25 cellular contexts compared by ENCODE assay signal in genomic region chr14:68335312-68335711, GRCh38.
DNase-seq lines count a peak whose midpoint lies in the region; ATAC-seq, FAIRE-seq and TF ChIP-seq lines count a peak whose summit lies in the region.
"Had no signal": no experiment of that assay in that cellular context is flagged by ENCODE, and none has a peak within 500 bp of the region (broad histone marks: within the 10 kb centered on the region; RNA-seq: fewer than 3 reads in every experiment).

No MANE protein-coding gene starts in this region.

- H3K4me2 ChIP-seq in trophoblast cell (ENCODE audit: low read length): no peak overlapping the region
- no peak overlapping the region for H3K4me2 ChIP-seq in smooth muscle cell
- H3K4me2 ChIP-seq: BLaER1 had no signal

- no peak overlapping the region for H2BK120ac ChIP-seq in trophoblast cell (ENCODE audit: insufficient read depth, low read length, poor library complexity)

- H3K79me2 ChIP-seq in trophoblast cell (ENCODE audit: control insufficient read depth, insufficient read depth, low read length, poor library complexity) (no peaks in the 10 kb centered on the region), smooth muscle cell (ENCODE audit: low read depth) (no peaks in the 10 kb centered on the region)

- intact Hi-C loops in activated B cell treated with CpG ODN at 0.5 μM for 24 hours (cut with micrococcal nuclease): no loop called here

- H3K4ac ChIP-seq in trophoblast cell (ENCODE audit: low read depth, low read length): no peak overlapping the region

- H3K9me3 ChIP-seq in trophoblast cell (ENCODE audit: insufficient read depth, low read depth, low read length) (no peaks in the 10 kb centered on the region), smooth muscle cell (replicated peaks; ENCODE audit: low read depth) (no peaks in the 10 kb centered on the region)

- H2AFZ ChIP-seq in trophoblast cell (ENCODE audit: insufficient read depth, low read length, poor library complexity) (no peak overlapping the region), smooth muscle cell (ENCODE audit: low read depth) (no peak overlapping the region)
- H2AFZ ChIP-seq: GM23248 had no signal

- H3K27me3 ChIP-seq in trophoblast cell (ENCODE audit: insufficient read depth, low read length) (no peaks in the 10 kb centered on the region), smooth muscle cell (ENCODE audit: low read depth) (no peaks in the 10 kb centered on the region)
- H3K27me3 ChIP-seq: BLaER1 had no signal

- no peak for TF ChIP-seq POLR2A in GM12892 (IDR thresholded peaks at IDR 0.05; ENCODE audit: low read depth, low read length)

- peak; percentile 57 for ATAC-seq in GM21786 (IDR thresholded peaks at IDR 0.05; ENCODE audit: unreplicated experiment)
- no peak for ATAC-seq in activated B cell treated with CpG ODN at 0.5 μM for 24 hours (ENCODE audit: low read depth)
- ATAC-seq in GM21360 (IDR thresholded peaks at IDR 0.05; ENCODE audit: unreplicated experiment): no peak
- no peak for ATAC-seq in HG02623 (IDR thresholded peaks at IDR 0.05; ENCODE audit: unreplicated experiment)
- ATAC-seq: PC-3 had no signal

- CTCF ChIA-PET in activated B cell treated with CpG ODN at 0.5 μM for 24 hours (lab: Charles Lee): interaction anchor here (1.2 kb wide), 1 partner anchor 87 kb away, joined by 4 read pairs; no protein-coding TSS in a partner anchor

- FAIRE-seq in GM12892 (lab: Jason Lieb, UNC): peak; percentile 70

- H3K27ac Mint-ChIP-seq in activated B cell treated with CpG ODN at 0.5 μM for 24 hours: peak overlapping the region; percentile 51
- H3K27ac Mint-ChIP-seq: CD4-positive, alpha-beta T cell; T-helper 1 cell treated with Interleukin-12 subunit alpha and Interleukin-12 subunit beta and Interleukin-4 antibody, amounts not matched to agents 30 μg/mL and 1 μg/mL, for 36 hours had no signal

- H3K4me3 Mint-ChIP-seq in activated B cell treated with CpG ODN at 0.5 μM for 24 hours: no peak overlapping the region
- H3K4me3 Mint-ChIP-seq: CD4-positive, alpha-beta T cell; T-helper 1 cell treated with Interleukin-12 subunit alpha and Interleukin-12 subunit beta and Interleukin-4 antibody, amounts not matched to agents 30 μg/mL and 1 μg/mL, for 36 hours had no signal

- H2AK5ac ChIP-seq in trophoblast cell (ENCODE audit: low read length): no peak overlapping the region

- H3K9ac ChIP-seq in trophoblast cell (ENCODE audit: low read length) (no peak overlapping the region), smooth muscle cell (ENCODE audit: low read depth) (no peak overlapping the region)
- H3K9ac ChIP-seq: BLaER1, GM23248 had no signal

- peaks cover 72% of the 10 kb centered on the region for H3K4me1 Mint-ChIP-seq in activated B cell treated with CpG ODN at 0.5 μM for 24 hours

- H3K9me3 Mint-ChIP-seq in activated B cell treated with CpG ODN at 0.5 μM for 24 hours: no peaks in the 10 kb centered on the region
- H3K9me3 Mint-ChIP-seq: CD4-positive, alpha-beta T cell; T-helper 1 cell treated with Interleukin-12 subunit alpha and Interleukin-12 subunit beta and Interleukin-4 antibody, amounts not matched to agents 30 μg/mL and 1 μg/mL, for 36 hours had no signal

- H4K8ac ChIP-seq in trophoblast cell (ENCODE audit: low read depth, low read length): no peak overlapping the region

- H3K4me3 ChIP-seq in trophoblast cell (ENCODE audit: low read depth, low read length): no peak overlapping the region
- H3K4me3 ChIP-seq in smooth muscle cell: no peak overlapping the region
- H3K4me3 ChIP-seq: BLaER1, GM23248 had no signal

- H3K18ac ChIP-seq in trophoblast cell (ENCODE audit: low read length): no peak overlapping the region

- no peak overlapping the region for H3K23ac ChIP-seq in trophoblast cell (ENCODE audit: low read length)

- H4K12ac ChIP-seq in trophoblast cell (ENCODE audit: low read depth, low read length): no peak overlapping the region

- no peaks in the 10 kb centered on the region for H4K20me1 ChIP-seq in smooth muscle cell (ENCODE audit: low read depth)
- H4K20me1 ChIP-seq: BLaER1 had no signal

- POLR2A ChIA-PET in activated B cell treated with CpG ODN at 0.5 μM for 24 hours (lab: Charles Lee): interaction anchor here (0.5 to 1.7 kb wide), 9 partner anchors 10 to 460 kb away, joined by 3 to 8 read pairs (median 4); partner anchors contain the start of gene ZFP36L1

- H3K36me3 Mint-ChIP-seq in activated B cell treated with CpG ODN at 0.5 μM for 24 hours (ENCODE audit: low read depth): no peaks in the 10 kb centered on the region

- no peaks in the 10 kb centered on the region for H3K27me3 Mint-ChIP-seq in activated B cell treated with CpG ODN at 0.5 μM for 24 hours
- H3K27me3 Mint-ChIP-seq: CD4-positive, alpha-beta T cell had no signal

- peak overlapping the region; percentile 33 for H3K27ac ChIP-seq in trophoblast cell (ENCODE audit: low read depth, low read length)
- no peak overlapping the region for H3K27ac ChIP-seq in smooth muscle cell (ENCODE audit: low read depth)
- H3K27ac ChIP-seq: BLaER1, GM23248, HL-60 had no signal

- H2BK12ac ChIP-seq in trophoblast cell (ENCODE audit: low read length): no peak overlapping the region

- H2BK5ac ChIP-seq in trophoblast cell (ENCODE audit: low read depth, low read length, poor library complexity): no peak overlapping the region

- TF ChIP-seq CTCF in activated B cell treated with CpG ODN at 0.5 μM for 24 hours (IDR thresholded peaks at IDR 0.05): no peak
- no peak for TF ChIP-seq CTCF in smooth muscle cell (IDR thresholded peaks at IDR 0.05; ENCODE audit: borderline replicate concordance, insufficient read depth, poor library complexity, severe bottlenecking)

- DNase-seq in GM12892 (ENCODE audit: insufficient read length): no peak
- no peak for DNase-seq in activated B cell treated with CpG ODN at 0.5 μM for 24 hours
- peak; percentile 12 to 61 for DNase-seq in trophoblast cell
- DNase-seq in iPS-NIHi11 (ENCODE audit: low spot score): no peak
- DNase-seq in smooth muscle cell (lab: John Stamatoyannopoulos, UW; ENCODE audit: unreplicated experiment): no peak
- DNase-seq: CD4-positive, alpha-beta T cell; COR-L47; DMS79; GM23248; HCEC 1CT; KBM-7; NCI-H1105; NCI-H146; NCI-H2029; NCI-H226; NCI-H510A treated with DMSO at 0.1 percent for 48 hours; NCI-H774; PC-3; SHP77 had no signal

- no peak overlapping the region for H3K14ac ChIP-seq in trophoblast cell (ENCODE audit: low read length)

- H3F3A ChIP-seq in smooth muscle cell (ENCODE audit: low read depth): peaks cover 6% of the 10 kb centered on the region

- H3K79me1 ChIP-seq in trophoblast cell (ENCODE audit: low read length): peaks cover 5% of the 10 kb centered on the region

- H4K91ac ChIP-seq in trophoblast cell (ENCODE audit: low read depth, low read length): no peak overlapping the region

- H3K36me3 ChIP-seq in trophoblast cell (ENCODE audit: control insufficient read depth in 1 of 2, insufficient read depth in 2 of 2, low read length in 2 of 2) (no peaks in the 10 kb centered on the region), smooth muscle cell (ENCODE audit: low read depth) (no peaks in the 10 kb centered on the region)
- H3K36me3 ChIP-seq: BLaER1 had no signal

- H3K4me1 ChIP-seq in trophoblast cell (ENCODE audit: control insufficient read depth in 1 of 2, insufficient read depth in 2 of 2, low read length in 2 of 2): peaks cover 2 to 3% of the 10 kb centered on the region in 2 experiments
- H3K4me1 ChIP-seq in smooth muscle cell (ENCODE audit: low read depth): peaks cover 29% of the 10 kb centered on the region

Comparison
In these comparisons a context has a peak if more than half of its experiments do, and no peak if none do; other contexts are left out.
1. DNase-seq: peak in trophoblast cell (2 of 2); none in GM12892 (single experiment), activated B cell treated with CpG ODN at 0.5 μM for 24 hours (single experiment), iPS-NIHi11 (single experiment) and smooth muscle cell (single experiment).